ENCODE assay signal across 20 cellular contexts in the genomic region with DNA sequence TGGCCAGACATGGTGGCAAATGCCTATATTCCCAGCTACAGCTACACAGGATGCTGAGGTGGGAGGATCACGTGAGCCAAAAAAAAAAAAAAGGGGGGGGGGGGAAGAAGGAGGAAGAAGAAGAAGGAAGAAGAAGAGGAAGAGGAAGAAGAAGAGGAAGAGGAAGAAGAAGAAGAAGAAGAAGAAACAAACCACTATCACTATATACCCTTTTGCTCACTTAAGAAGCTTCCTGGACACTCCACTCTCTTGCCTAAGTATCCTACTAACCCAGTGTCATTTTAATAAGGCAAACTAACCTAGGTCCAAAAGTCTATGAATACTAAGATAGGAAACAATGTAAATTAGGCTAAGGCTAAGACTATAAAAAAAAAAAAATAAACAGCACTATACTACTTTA.
"Had no signal": no experiment of that assay in that cellular context is flagged by ENCODE, and none has a peak within 500 bp of the region (broad histone marks: within the 10 kb centered on the region; RNA-seq: fewer than 3 reads in every experiment).

No MANE protein-coding gene starts in this region.

- H3K9me3 ChIP-seq: heart left ventricle, prostate gland, right lobe of liver, suprapubic skin, tibial artery, upper lobe of left lung, uterus had no signal

- H3K36me3 ChIP-seq: prostate gland, right lobe of liver, suprapubic skin, tibial artery, upper lobe of left lung, uterus had no signal

- FAIRE-seq: frontal cortex, islet of Langerhans had no signal

- H3K4me3 ChIP-seq: heart left ventricle, prostate gland, right lobe of liver, suprapubic skin, tibial artery, upper lobe of left lung, uterus had no signal

- H2AFZ ChIP-seq: parathyroid adenoma had no signal

- H3K27me3 ChIP-seq: heart left ventricle, right lobe of liver, suprapubic skin, tibial artery, upper lobe of left lung, uterus had no signal

- H3K27ac ChIP-seq: heart left ventricle, parathyroid adenoma, prostate gland, right lobe of liver, suprapubic skin, tibial artery, upper lobe of left lung, uterus had no signal

- DNase-seq: effector CD4-positive, alpha-beta T cell; heart left ventricle; hippocampal formation; kidney glomerular epithelial cell; naive thymus-derived CD4-positive, alpha-beta T cell; nephron progenitor cell; right lobe of liver; stimulated activated CD4-positive, alpha-beta T cell treated with anti-CD3 and anti-CD28 coated beads, Interleukin-4, amount 100 ng/mL, for 1 hour; stimulated activated CD8-positive, alpha-beta memory T cell treated with anti-CD3 and anti-CD28 coated beads, Interleukin-4, amount 100 ng/mL, for 48 hours; stimulated activated naive CD8-positive, alpha-beta T cell treated with anti-CD3 and anti-CD28 coated beads, Interleukin-15, Interleukin-2, amounts not matched to agents 100 U/mL and 50 U/mL, for 24 hours; tibial artery; upper lobe of left lung; uterus had no signal

- ATAC-seq: esophagus mucosa; heart left ventricle; naive thymus-derived CD4-positive, alpha-beta T cell; right lobe of liver; stimulated activated effector memory CD8-positive, alpha-beta T cell treated with anti-CD3 and anti-CD28 coated beads, Interleukin-12 subunit alpha, Interleukin-12 subunit beta, amount 100 ng/mL, for 72 hours; stimulated activated naive CD8-positive, alpha-beta T cell treated with anti-CD3 and anti-CD28 coated beads, Interleukin-15, Interleukin-2, amounts not matched to agents 100 U/mL and 50 U/mL, for 24 hours had no signal

- H3K9ac ChIP-seq: parathyroid adenoma had no signal
